Comparison of ENCODE assay signal across 29 cellular contexts in the genomic region with DNA sequence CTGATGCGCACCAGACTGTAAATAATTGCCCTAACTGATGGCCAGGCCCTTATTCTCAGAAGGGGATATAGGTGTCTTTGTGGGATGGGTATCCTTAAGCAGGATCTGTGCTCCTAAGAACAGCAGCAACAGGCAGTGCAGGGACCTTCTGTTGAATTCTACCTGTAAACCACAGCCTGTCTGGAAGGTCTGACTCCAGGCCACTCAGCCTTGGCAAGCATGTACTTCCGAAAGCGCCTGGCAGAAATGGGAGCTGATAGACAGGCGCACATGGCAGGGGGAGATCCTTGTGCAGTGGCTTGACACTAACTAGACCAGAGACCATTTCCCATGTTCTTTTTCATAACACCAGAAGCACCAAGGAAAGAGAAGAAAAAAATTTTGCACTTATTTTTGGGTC. TPM values are rescaled to one million over a fixed set of nuclear protein-coding genes. Genes with fewer than 3 reads are reported as not detected.
DNase-seq lines count a peak whose midpoint lies in the region; ATAC-seq and TF ChIP-seq lines count a peak whose summit lies in the region.
"Had no signal": no experiment of that assay in that cellular context is flagged by ENCODE, and none has a peak within 500 bp of the region (broad histone marks: within the 10 kb centered on the region; RNA-seq: fewer than 3 reads in every experiment).

No MANE protein-coding gene starts in this region.

- no peak overlapping the region for H2BK15ac ChIP-seq in H9 (ENCODE audit: low read depth, low read length)

- H2AK5ac ChIP-seq in H9 (ENCODE audit: insufficient read length, low read length), result no peak overlapping the region

- no peak overlapping the region for H4K5ac ChIP-seq in H9 (ENCODE audit: insufficient read length, low read depth, low read length)

- H3K79me2 ChIP-seq in H9 (ENCODE audit: insufficient read depth, low read length), result peaks cover 2% of the 10 kb centered on the region; the same call in 1 of the 2 replicates

- H3K18ac ChIP-seq in H9 (ENCODE audit: insufficient read length, low read depth, low read length), result no peak overlapping the region

- H3K4me1 ChIP-seq in BE2C, result peaks cover 3% of the 10 kb centered on the region
- peaks cover 19% of the 10 kb centered on the region for H3K4me1 ChIP-seq in H9 (ENCODE audit: insufficient read depth, low read length)

- no peak overlapping the region for H2BK120ac ChIP-seq in H9 (ENCODE audit: low read depth, low read length, poor library complexity, severe bottlenecking)

- H3K27ac ChIP-seq in H9 (ENCODE audit: insufficient read length, low read depth, low read length), result no peak overlapping the region
- no peak overlapping the region for H3K27ac ChIP-seq in CD4-positive, alpha-beta T cell (ENCODE audit: low read depth, low read length)
- H3K27ac ChIP-seq: adrenal gland, PC-9, SJSA1, tibial nerve, WERI-Rb-1 had no signal

- WGBS in H9 (ENCODE audit: extremely low coverage, insufficient read length, low lambda C conversion rate), result no CpG with 5 or more reads among the region's 4 CpGs

- peak; percentile 50 for DNase-seq in BE2C
- no peak for DNase-seq in H9
- DNase-seq in WTC11 (ENCODE audit: low spot score), result no peak
- no peak for DNase-seq in mesothelial cell of epicardium (ENCODE audit: low spot score in 2 of 2, unreplicated experiment in 2 of 2)
- no peak for DNase-seq in KG1 (lab: John Stamatoyannopoulos, UW)
- no peak for DNase-seq in CD4-positive, alpha-beta T cell
- DNase-seq in putamen (ENCODE audit: low spot score), result no peak
- DNase-seq: activated CD4-positive, alpha-beta T cell treated with anti-CD3 and anti-CD28 coated beads, Interleukin-2, amount 50 U/mL, for 4 hours; activated gamma-delta T cell treated with Interleukin-2 at 50 U/mL for 16 hours; adrenal gland; CD4-positive, CD25-positive, alpha-beta regulatory T cell; dermis blood vessel endothelial cell; H7; hippocampal formation; mammary epithelial cell; NCI-H1417 treated with DMSO at 0.1 percent for 48 hours; NCI-H226; PC-9; stimulated activated CD4-positive, alpha-beta T cell treated with anti-CD3 and anti-CD28 coated beads, Interleukin-2, amount 100 ng/mL, for 24 hours; stimulated activated naive CD8-positive, alpha-beta T cell treated with anti-CD3 and anti-CD28 coated beads, Interleukin-15, Interleukin-2, amounts not matched to agents 100 U/mL and 50 U/mL, for 24 hours; T-helper 17 cell; WERI-Rb-1 had no signal

- H3K4me3 Mint-ChIP-seq in H9 (no peak overlapping the region), WTC11 (no peak overlapping the region), mesothelial cell of epicardium (no peak overlapping the region)
- no peak overlapping the region for H3K4me3 Mint-ChIP-seq in stimulated activated memory B cell treated with anti-CD40 and anti-IgM and Interleukin-4, amounts not matched to agents 10 μg/mL and 1 μg/mL and 100 μg/mL, for 72 hours
- no peak overlapping the region for H3K4me3 Mint-ChIP-seq in CD4-positive, alpha-beta T cell
- H3K4me3 Mint-ChIP-seq: CD4-positive, CD25-positive, alpha-beta regulatory T cell; T-helper 17 cell had no signal

- no peaks in the 10 kb centered on the region for H3K36me3 ChIP-seq in BE2C
- H3K36me3 ChIP-seq: adrenal gland, SJSA1, tibial nerve, WERI-Rb-1 had no signal

- no peak overlapping the region for H3K4me2 ChIP-seq in H9 (ENCODE audit: insufficient read depth, insufficient read length, low read length)
- H3K4me2 ChIP-seq: PC-9 had no signal

- no peak overlapping the region for H3K9ac ChIP-seq in H9 (ENCODE audit: extremely low read depth, insufficient read length, low read length)

- peak overlapping the region in 2 of 3 experiments; percentile 58 to 94; a peak in 4 of 7 replicates for H3K27ac Mint-ChIP-seq in H9
- peak overlapping the region; percentile 92 for H3K27ac Mint-ChIP-seq in WTC11
- peak overlapping the region; percentile 94 for H3K27ac Mint-ChIP-seq in mesothelial cell of epicardium
- H3K27ac Mint-ChIP-seq in stimulated activated memory B cell treated with anti-CD40 and anti-IgM and Interleukin-4, amounts not matched to agents 10 μg/mL and 1 μg/mL and 100 μg/mL, for 72 hours, result no peak overlapping the region
- H3K27ac Mint-ChIP-seq in CD4-positive, alpha-beta T cell, result no peak overlapping the region
- H3K27ac Mint-ChIP-seq: CD4-positive, CD25-positive, alpha-beta regulatory T cell; T-helper 17 cell had no signal

- no peak overlapping the region for H4K91ac ChIP-seq in H9 (ENCODE audit: insufficient read length, low read depth, low read length)

- H3K23me2 ChIP-seq in H9 (ENCODE audit: insufficient read length, low read depth, low read length, poor library complexity, severe bottlenecking), result no peaks in the 10 kb centered on the region

- peaks cover 8% of the 10 kb centered on the region for H3K79me1 ChIP-seq in H9 (ENCODE audit: insufficient read depth, low read depth, low read length, poor library complexity, severe bottlenecking)

- CTCF ChIA-PET in WTC11 (lab: Charles Lee), result no interaction called here
- CTCF ChIA-PET in CD4-positive, alpha-beta T cell (lab: Charles Lee), result no interaction called here

- no peak overlapping the region for H3K4me3 ChIP-seq in BE2C (ENCODE audit: low read depth, low read length)
- H3K4me3 ChIP-seq: adrenal gland, PC-9, SJSA1, tibial nerve had no signal

- no peak overlapping the region for H3K23ac ChIP-seq in H9 (ENCODE audit: insufficient read length, low read depth, low read length)

- no peak overlapping the region for H3K56ac ChIP-seq in H9 (ENCODE audit: insufficient read length, low read depth, low read length)

- no peak overlapping the region for H2BK5ac ChIP-seq in H9 (ENCODE audit: insufficient read length, low read length)

- H3K14ac ChIP-seq in H9 (ENCODE audit: insufficient read depth, low read length), result no peak overlapping the region

- no peak overlapping the region for H2AFZ ChIP-seq in H9 (ENCODE audit: low read length)
- H2AFZ ChIP-seq: PC-9 had no signal

- no peak overlapping the region for H3K4ac ChIP-seq in H9 (ENCODE audit: low read depth, low read length)

- TF ChIP-seq CTCF in BE2C (IDR thresholded peaks at IDR 0.05; ENCODE audit: low read depth, low read length) (no peak), H9 (conservative IDR thresholded peaks at IDR 0.05) (no peak), WTC11 (IDR thresholded peaks at IDR 0.05) (no peak), mesothelial cell of epicardium (IDR thresholded peaks at IDR 0.05; ENCODE audit: unreplicated experiment) (no peak)
- no peak for TF ChIP-seq CTCF in CD4-positive, alpha-beta T cell (IDR thresholded peaks at IDR 0.05)

- H3K4me1 Mint-ChIP-seq in H9 (peaks cover 57 to 72% of the 10 kb centered on the region in 2 experiments), WTC11 (peaks cover 79% of the 10 kb centered on the region), mesothelial cell of epicardium (peaks cover 70% of the 10 kb centered on the region)
- no peaks in the 10 kb centered on the region for H3K4me1 Mint-ChIP-seq in stimulated activated memory B cell treated with anti-CD40 and anti-IgM and Interleukin-4, amounts not matched to agents 10 μg/mL and 1 μg/mL and 100 μg/mL, for 72 hours
- H3K4me1 Mint-ChIP-seq in CD4-positive, alpha-beta T cell (ENCODE audit: low read depth), result no peaks in the 10 kb centered on the region

- no peak for ATAC-seq in WTC11
- ATAC-seq in stimulated activated memory B cell treated with anti-CD40 and anti-IgM and Interleukin-4, amounts not matched to agents 10 μg/mL and 1 μg/mL and 100 μg/mL, for 72 hours, result no peak
- ATAC-seq in CD4-positive, alpha-beta T cell (ENCODE audit: poor library complexity), result no peak
- ATAC-seq: stimulated activated naive CD8-positive, alpha-beta T cell treated with anti-CD3 and anti-CD28 coated beads, Interleukin-15, Interleukin-2, amounts not matched to agents 100 U/mL and 50 U/mL, for 24 hours; T-helper 17 cell had no signal

- H3K36me3 Mint-ChIP-seq in H9 (ENCODE audit: insufficient read depth in 1 of 3, low read depth in 3 of 3) (peaks cover 4 to 18% (median 6%) of the 10 kb centered on the region in 3 experiments; a peak in 5 of 7 replicates), WTC11 (peaks cover 1% of the 10 kb centered on the region; the same call in 1 of the 2 replicates), mesothelial cell of epicardium (peaks cover 5% of the 10 kb centered on the region)
- no peaks in the 10 kb centered on the region for H3K36me3 Mint-ChIP-seq in stimulated activated memory B cell treated with anti-CD40 and anti-IgM and Interleukin-4, amounts not matched to agents 10 μg/mL and 1 μg/mL and 100 μg/mL, for 72 hours
- H3K36me3 Mint-ChIP-seq in CD4-positive, alpha-beta T cell (ENCODE audit: low read depth), result no peaks in the 10 kb centered on the region
- H3K36me3 Mint-ChIP-seq: CD4-positive, CD25-positive, alpha-beta regulatory T cell had no signal

- H2BK20ac ChIP-seq in H9 (ENCODE audit: low read depth, low read length, poor library complexity, severe bottlenecking), result no peak overlapping the region

- no peak overlapping the region for H3T11ph ChIP-seq in H9 (ENCODE audit: low read length)

- POLR2A ChIA-PET in WTC11 (lab: Charles Lee), result no interaction called here
- POLR2A ChIA-PET in CD4-positive, alpha-beta T cell (lab: Charles Lee), result no interaction called here

- intact Hi-C loops in CD4-positive, alpha-beta T cell (cut with DNase I, micrococcal nuclease), result no loop called here

- H3K9me3 Mint-ChIP-seq in H9, result no peaks in the 10 kb centered on the region
- H3K9me3 Mint-ChIP-seq in WTC11, result 0 out of 2 replicates have a peak, but pooled peaks cover 5% of the 10 kb centered on the region
- H3K9me3 Mint-ChIP-seq in mesothelial cell of epicardium, result no peaks in the 10 kb centered on the region
- no peaks in the 10 kb centered on the region for H3K9me3 Mint-ChIP-seq in stimulated activated memory B cell treated with anti-CD40 and anti-IgM and Interleukin-4, amounts not matched to agents 10 μg/mL and 1 μg/mL and 100 μg/mL, for 72 hours
- no peaks in the 10 kb centered on the region for H3K9me3 Mint-ChIP-seq in CD4-positive, alpha-beta T cell

- H3K27me3 Mint-ChIP-seq in H9 (ENCODE audit: low read depth), result no peaks in the 10 kb centered on the region; the same call in 1 of the 2 replicates
- no peaks in the 10 kb centered on the region for H3K27me3 Mint-ChIP-seq in WTC11 (ENCODE audit: low read depth)
- H3K27me3 Mint-ChIP-seq in mesothelial cell of epicardium (ENCODE audit: low read depth), result no peaks in the 10 kb centered on the region
- H3K27me3 Mint-ChIP-seq in stimulated activated memory B cell treated with anti-CD40 and anti-IgM and Interleukin-4, amounts not matched to agents 10 μg/mL and 1 μg/mL and 100 μg/mL, for 72 hours, result peaks cover 19% of the 10 kb centered on the region
- peaks cover 28% of the 10 kb centered on the region for H3K27me3 Mint-ChIP-seq in CD4-positive, alpha-beta T cell
- H3K27me3 Mint-ChIP-seq: CD4-positive, CD25-positive, alpha-beta regulatory T cell had no signal

- no peaks in the 10 kb centered on the region for H4K20me1 ChIP-seq in H9 (ENCODE audit: control insufficient read depth, insufficient read depth, insufficient read length)

- H3K27me3 ChIP-seq in BE2C, result no peaks in the 10 kb centered on the region
- no peaks in the 10 kb centered on the region for H3K27me3 ChIP-seq in H9 (ENCODE audit: insufficient read depth, low read length)
- H3K27me3 ChIP-seq in CD4-positive, alpha-beta T cell (ENCODE audit: control insufficient read depth, insufficient read depth, low read length), result peaks cover 6% of the 10 kb centered on the region
- H3K27me3 ChIP-seq: adrenal gland, SJSA1, tibial nerve had no signal

- H3K9me3 ChIP-seq in BE2C (no peaks in the 10 kb centered on the region), H9 (ENCODE audit: control insufficient read depth, low read depth, low read length) (no peaks in the 10 kb centered on the region)
- H3K9me3 ChIP-seq in CD4-positive, alpha-beta T cell (ENCODE audit: control insufficient read depth, low read length), result no peaks in the 10 kb centered on the region
- H3K9me3 ChIP-seq: adrenal gland, SJSA1, tibial nerve had no signal

- no peak overlapping the region for H2BK12ac ChIP-seq in H9 (ENCODE audit: insufficient read length, low read depth, low read length)

- H4K8ac ChIP-seq in H9 (replicated peaks; ENCODE audit: insufficient read length, low read depth, low read length), result no peak overlapping the region

RNA-seq across cellular contexts. Expression of a gene that starts 59.0 kb away (rescaled TPM):
- polyA plus RNA-seq in BE2C (2012; ENCODE audit: insufficient read depth, insufficient read length, low read depth), result not detected
- not detected in 2 replicates for total RNA-seq in H9 (2021)
- not detected in 3 replicates for total RNA-seq in WTC11 (2021)
- 0.44 to 0.45 TPM in 2 of 3 replicates, not detected in the other for total RNA-seq in mesothelial cell of epicardium
- total RNA-seq in CD4-positive, alpha-beta T cell, result not detected
- total RNA-seq: bronchial epithelial cell; CD4-positive, CD25-positive, alpha-beta regulatory T cell; dermis blood vessel endothelial cell; H7; HT-29; mammary epithelial cell; myocyte; osteocyte; PC-9; SJSA1; T-helper 17 cell; tibial nerve had no signal
- polyA plus RNA-seq: CD4-positive, CD25-positive, alpha-beta regulatory T cell; mammary epithelial cell had no signal

Comparison
In these comparisons a context has a peak if more than half of its experiments do, and no peak if none do; other contexts are left out.
1. H3K27ac Mint-ChIP-seq: peak in H9 (2 of 3), WTC11 (single experiment) and mesothelial cell of epicardium (single experiment); none in stimulated activated memory B cell treated with anti-CD40 and anti-IgM and Interleukin-4, amounts not matched to agents 10 μg/mL and 1 μg/mL and 100 μg/mL, for 72 hours (single experiment) and CD4-positive, alpha-beta T cell (single experiment).